In genomic region chr14:90184571-90185266, GRCh38 we compare ENCODE assay signal across 17 cellular contexts.
DNase-seq lines count a peak whose midpoint lies in the region; ATAC-seq, FAIRE-seq and TF ChIP-seq lines count a peak whose summit lies in the region.
"Had no signal": no experiment of that assay in that cellular context is flagged by ENCODE, and none has a peak within 500 bp of the region (broad histone marks: within the 10 kb centered on the region; RNA-seq: fewer than 3 reads in every experiment).

No MANE protein-coding gene starts in this region.

- H3K27me3 ChIP-seq in H9 (ENCODE audit: insufficient read depth, low read length), result no peaks in the 10 kb centered on the region
- H3K27me3 ChIP-seq in mesendoderm (ENCODE audit: insufficient read depth, low read length, poor library complexity), result no peaks in the 10 kb centered on the region

- H3K14ac ChIP-seq in H9 (ENCODE audit: insufficient read depth, low read length), result no peak overlapping the region

- no peak overlapping the region for H2BK12ac ChIP-seq in H9 (ENCODE audit: insufficient read length, low read depth, low read length)

- H3K23ac ChIP-seq in H9 (ENCODE audit: insufficient read length, low read depth, low read length) (no peak overlapping the region), mesendoderm (ENCODE audit: low read length) (no peak overlapping the region)

- H3T11ph ChIP-seq in H9 (ENCODE audit: low read length), result no peak overlapping the region

- H3K36me3 Mint-ChIP-seq in H9 (ENCODE audit: insufficient read depth in 1 of 3, low read depth in 3 of 3) (0 out of 7 replicates have a peak, but pooled peaks cover 0 to 5% (median 0%) of the 10 kb centered on the region in 3 experiments), WTC11 (no peaks in the 10 kb centered on the region)
- H3K36me3 Mint-ChIP-seq in activated T-helper 2 cell treated with anti-CD3 and anti-CD28 coated beads, Interferon-gamma antibody, Interleukin-2, Interleukin-4, amounts not matched to agents 10 μg/mL and 5 μg/mL and 100 μg/mL, durations not matched to agents 14 hours and 24 hours and 36 hours (ENCODE audit: low read depth), result no peaks in the 10 kb centered on the region

- H4K91ac ChIP-seq in H9 (ENCODE audit: insufficient read length, low read depth, low read length), result no peak overlapping the region

- no peak for TF ChIP-seq CTCF in A549 (IDR thresholded peaks at IDR 0.05)
- peak; percentile 27; the same call in 1 of the 3 replicates for TF ChIP-seq CTCF in H9 (conservative IDR thresholded peaks at IDR 0.05)
- no peak for TF ChIP-seq CTCF in WTC11 (IDR thresholded peaks at IDR 0.05)

- H3K4me1 ChIP-seq in A549, result no peaks in the 10 kb centered on the region
- H3K4me1 ChIP-seq in H9 (ENCODE audit: insufficient read depth, low read length), result no peaks in the 10 kb centered on the region
- H3K4me1 ChIP-seq in mesendoderm (ENCODE audit: control insufficient read depth, low read depth, low read length), result no peaks in the 10 kb centered on the region

- no peaks in the 10 kb centered on the region for H3K36me3 ChIP-seq in mesendoderm (ENCODE audit: control insufficient read depth, insufficient read depth, low read length)

- TF ChIP-seq POLR2A in A549 (IDR thresholded peaks at IDR 0.05; ENCODE audit: low read length), result no peak

- FAIRE-seq in A549 (lab: Jason Lieb, UNC), result no peak
- FAIRE-seq: GM12892, GM19239, H54 had no signal

- no peak overlapping the region for H2BK20ac ChIP-seq in H9 (ENCODE audit: low read depth, low read length, poor library complexity, severe bottlenecking)

- H3K27ac Mint-ChIP-seq in H9 (no peak overlapping the region), WTC11 (no peak overlapping the region)
- H3K27ac Mint-ChIP-seq in activated T-helper 2 cell treated with anti-CD3 and anti-CD28 coated beads, Interferon-gamma antibody, Interleukin-2, Interleukin-4, amounts not matched to agents 10 μg/mL and 5 μg/mL and 100 μg/mL, durations not matched to agents 14 hours and 24 hours and 36 hours, result no peak overlapping the region
- H3K27ac Mint-ChIP-seq: B cell; CD4-positive, alpha-beta T cell had no signal

- H2BK120ac ChIP-seq in H9 (ENCODE audit: low read depth, low read length, poor library complexity, severe bottlenecking), result no peak overlapping the region
- H2BK120ac ChIP-seq in mesendoderm (ENCODE audit: low read depth, low read length), result no peak overlapping the region

- no peak overlapping the region for H3K9ac ChIP-seq in H9 (ENCODE audit: extremely low read depth, insufficient read length, low read length)
- H3K9ac ChIP-seq in mesendoderm (ENCODE audit: low read length), result no peak overlapping the region

- no peaks in the 10 kb centered on the region for H3K79me2 ChIP-seq in H9 (ENCODE audit: insufficient read depth, low read length)
- H3K79me2 ChIP-seq in mesendoderm (ENCODE audit: control insufficient read depth, insufficient read depth, low read length), result no peaks in the 10 kb centered on the region

- no peak overlapping the region for H2AK5ac ChIP-seq in H9 (ENCODE audit: insufficient read length, low read length)
- H2AK5ac ChIP-seq in mesendoderm (ENCODE audit: low read length), result no peak overlapping the region

- H3K9me3 ChIP-seq in A549, result no peaks in the 10 kb centered on the region
- H3K9me3 ChIP-seq in H9 (ENCODE audit: control insufficient read depth, low read depth, low read length), result no peaks in the 10 kb centered on the region

- no peaks in the 10 kb centered on the region for H4K20me1 ChIP-seq in H9 (ENCODE audit: control insufficient read depth, insufficient read depth, insufficient read length)

- TF ChIP-seq RAD21 in A549 (conservative IDR thresholded peaks at IDR 0.05 in 1 of 2, IDR thresholded peaks at IDR 0.05 in 1 of 2), result no peak

- H4K5ac ChIP-seq in H9 (ENCODE audit: insufficient read length, low read depth, low read length), result no peak overlapping the region
- no peak overlapping the region for H4K5ac ChIP-seq in mesendoderm (ENCODE audit: low read length)

- intact Hi-C loops in activated T-helper 2 cell treated with anti-CD3 and anti-CD28 coated beads, Interferon-gamma antibody, Interleukin-2, Interleukin-4, amounts not matched to agents 10 μg/mL and 5 μg/mL and 100 μg/mL, durations not matched to agents 14 hours and 24 hours and 36 hours (cut with micrococcal nuclease), result no loop called here

- H4K8ac ChIP-seq in H9 (replicated peaks; ENCODE audit: insufficient read length, low read depth, low read length) (no peak overlapping the region), mesendoderm (ENCODE audit: low read depth, low read length) (no peak overlapping the region)

- H3K4me3 ChIP-seq in A549 (no peak overlapping the region), mesendoderm (ENCODE audit: low read length) (no peak overlapping the region)

- H3K4me1 Mint-ChIP-seq in H9 (no peaks in the 10 kb centered on the region), WTC11 (no peaks in the 10 kb centered on the region)
- no peaks in the 10 kb centered on the region for H3K4me1 Mint-ChIP-seq in activated T-helper 2 cell treated with anti-CD3 and anti-CD28 coated beads, Interferon-gamma antibody, Interleukin-2, Interleukin-4, amounts not matched to agents 10 μg/mL and 5 μg/mL and 100 μg/mL, durations not matched to agents 14 hours and 24 hours and 36 hours (ENCODE audit: low read depth)
- H3K4me1 Mint-ChIP-seq: B cell had no signal

- H3K4me3 Mint-ChIP-seq in H9, result no peak overlapping the region
- no peak overlapping the region for H3K4me3 Mint-ChIP-seq in WTC11
- H3K4me3 Mint-ChIP-seq in activated T-helper 2 cell treated with anti-CD3 and anti-CD28 coated beads, Interferon-gamma antibody, Interleukin-2, Interleukin-4, amounts not matched to agents 10 μg/mL and 5 μg/mL and 100 μg/mL, durations not matched to agents 14 hours and 24 hours and 36 hours (ENCODE audit: low read depth), result no peak overlapping the region
- H3K4me3 Mint-ChIP-seq: B cell; CD4-positive, alpha-beta T cell had no signal

- no peaks in the 10 kb centered on the region for H3K23me2 ChIP-seq in H9 (ENCODE audit: insufficient read length, low read depth, low read length, poor library complexity, severe bottlenecking)

- H3K4me2 ChIP-seq in A549, result no peak overlapping the region
- no peak overlapping the region for H3K4me2 ChIP-seq in H9 (ENCODE audit: insufficient read depth, insufficient read length, low read length)
- H3K4me2 ChIP-seq in mesendoderm (ENCODE audit: low read length), result no peak overlapping the region

- H3K79me1 ChIP-seq in H9 (ENCODE audit: insufficient read depth, low read depth, low read length, poor library complexity, severe bottlenecking) (no peaks in the 10 kb centered on the region), mesendoderm (ENCODE audit: low read length) (no peaks in the 10 kb centered on the region)

- CTCF ChIA-PET in A549 (lab: Yijun Ruan, JAX) (interaction anchor here (1.7 kb wide), 1 partner anchor 211 kb away, joined by 5 read pairs; no protein-coding TSS in a partner anchor), WTC11 (lab: Charles Lee) (interaction anchor here (0.6 to 1.3 kb wide), 9 partner anchors 9 to 756 kb away, joined by 3 to 8 read pairs (median 3); no protein-coding TSS in a partner anchor)

- POLR2A ChIA-PET in A549 (lab: Yijun Ruan, JAX) (no interaction called here), WTC11 (lab: Charles Lee) (no interaction called here)

- DNase-seq in A549 (ENCODE audit: low read depth in 1 of 2, low spot score in 1 of 2), result no peak
- DNase-seq in H9, result no peak
- peak; percentile 22 for DNase-seq in WTC11 (ENCODE audit: low spot score)
- DNase-seq in mesendoderm, result peak; percentile 9
- DNase-seq in NOMO-1 (lab: John Stamatoyannopoulos, UW; ENCODE audit: unreplicated experiment in 2 of 2), result no peak
- no peak for DNase-seq in HK-2 (ENCODE audit: unreplicated experiment)
- no peak for DNase-seq in SHP77 treated with DMSO at 0.1 percent for 48 hours (lab: John Stamatoyannopoulos, UW)
- DNase-seq in activated T-helper 2 cell treated with anti-CD3 and anti-CD28 coated beads, Interferon-gamma antibody, Interleukin-2, Interleukin-4, amounts not matched to agents 10 μg/mL and 5 μg/mL and 100 μg/mL, durations not matched to agents 14 hours and 24 hours and 36 hours (ENCODE audit: low spot score), result no peak
- DNase-seq: C1 segment of cervical spinal cord; CD4-positive, alpha-beta T cell; DND-41; GDM1 had no signal

- H3K56ac ChIP-seq in H9 (ENCODE audit: insufficient read length, low read depth, low read length), result no peak overlapping the region
- H3K56ac ChIP-seq in mesendoderm (ENCODE audit: low read length), result no peak overlapping the region

- H2BK15ac ChIP-seq in H9 (ENCODE audit: low read depth, low read length), result no peak overlapping the region
- H2BK15ac ChIP-seq in mesendoderm (replicated peaks; ENCODE audit: low read depth), result no peak overlapping the region

- H3K9me3 Mint-ChIP-seq in H9 (peaks cover 7 to 9% of the 10 kb centered on the region in 2 experiments; a peak in 4 of 5 replicates), WTC11 (peaks cover 21% of the 10 kb centered on the region)
- H3K9me3 Mint-ChIP-seq in activated T-helper 2 cell treated with anti-CD3 and anti-CD28 coated beads, Interferon-gamma antibody, Interleukin-2, Interleukin-4, amounts not matched to agents 10 μg/mL and 5 μg/mL and 100 μg/mL, durations not matched to agents 14 hours and 24 hours and 36 hours, result no peaks in the 10 kb centered on the region
- H3K9me3 Mint-ChIP-seq: CD4-positive, alpha-beta T cell had no signal

- no peak overlapping the region for H3K18ac ChIP-seq in H9 (ENCODE audit: insufficient read length, low read depth, low read length)
- no peak overlapping the region for H3K18ac ChIP-seq in mesendoderm (ENCODE audit: low read length)

- H2AFZ ChIP-seq in H9 (ENCODE audit: low read length), result no peak overlapping the region

- H3K27me3 Mint-ChIP-seq in H9 (ENCODE audit: low read depth) (peaks cover 28% of the 10 kb centered on the region), WTC11 (ENCODE audit: low read depth) (peaks cover 21% of the 10 kb centered on the region)
- H3K27me3 Mint-ChIP-seq in activated T-helper 2 cell treated with anti-CD3 and anti-CD28 coated beads, Interferon-gamma antibody, Interleukin-2, Interleukin-4, amounts not matched to agents 10 μg/mL and 5 μg/mL and 100 μg/mL, durations not matched to agents 14 hours and 24 hours and 36 hours (ENCODE audit: low read depth), result peaks cover 1% of the 10 kb centered on the region

- ATAC-seq in A549 (no peak), WTC11 (peak; percentile 46)

- H3K4ac ChIP-seq in H9 (ENCODE audit: low read depth, low read length), result no peak overlapping the region
- no peak overlapping the region for H3K4ac ChIP-seq in mesendoderm (ENCODE audit: low read depth, low read length)

- H3K27ac ChIP-seq in A549 (no peak overlapping the region), H9 (ENCODE audit: insufficient read length, low read depth, low read length) (no peak overlapping the region), mesendoderm (ENCODE audit: low read depth, low read length) (no peak overlapping the region)
- H3K27ac ChIP-seq: HL-60 had no signal

- H2BK5ac ChIP-seq in H9 (ENCODE audit: insufficient read length, low read length), result no peak overlapping the region
- no peak overlapping the region for H2BK5ac ChIP-seq in mesendoderm (ENCODE audit: low read length)

- WGBS in A549 (ENCODE audit: missing lambda C conversion rate), result 52% methylated on average over 9 of the region's 23 CpGs
- no CpG with 5 or more reads among the region's 23 CpGs for WGBS in H9 (ENCODE audit: extremely low coverage, insufficient read length, low lambda C conversion rate)
- no CpG with 5 or more reads among the region's 23 CpGs for WGBS in mesendoderm (ENCODE audit: extremely low coverage, insufficient coverage, low lambda C conversion rate)

- TF ChIP-seq EP300 in A549 (IDR thresholded peaks at IDR 0.05), result no peak

Comparison
In these comparisons a context has a peak if more than half of its experiments do, and no peak if none do; other contexts are left out.
1. DNase-seq: peak in WTC11 (single experiment) and mesendoderm (single experiment); none in A549 (0 of 2), H9 (single experiment), NOMO-1 (0 of 2), HK-2 (single experiment), SHP77 treated with DMSO at 0.1 percent for 48 hours (single experiment) and activated T-helper 2 cell treated with anti-CD3 and anti-CD28 coated beads, Interferon-gamma antibody, Interleukin-2, Interleukin-4, amounts not matched to agents 10 μg/mL and 5 μg/mL and 100 μg/mL, durations not matched to agents 14 hours and 24 hours and 36 hours (single experiment).